Comparison of ENCODE assay signal across 16 cellular contexts in the genomic region with DNA sequence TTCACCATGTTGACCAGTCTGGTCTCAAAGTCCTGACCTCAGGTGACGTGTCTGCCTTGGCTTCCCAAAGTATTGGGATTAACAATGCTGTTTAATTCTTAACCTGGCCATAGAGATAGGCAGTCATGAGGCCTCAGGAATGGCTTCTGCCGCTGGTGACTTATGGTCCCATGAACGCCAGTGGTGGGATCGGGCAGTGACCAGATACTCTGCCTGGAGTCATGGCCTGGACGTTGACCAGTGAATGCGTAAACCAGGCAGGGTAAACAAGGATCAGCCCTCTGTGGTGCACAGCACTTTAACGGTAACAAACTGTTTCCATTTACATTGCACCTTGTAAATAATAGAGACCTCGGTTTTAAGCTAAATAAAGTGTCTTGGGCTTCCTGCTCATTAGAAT. TPM values are rescaled to one million over a fixed set of nuclear protein-coding genes. Genes with fewer than 3 reads are reported as not detected.
DNase-seq lines count a peak whose midpoint lies in the region; ATAC-seq, FAIRE-seq and TF ChIP-seq lines count a peak whose summit lies in the region.
"Had no signal": no experiment of that assay in that cellular context is flagged by ENCODE, and none has a peak within 500 bp of the region (broad histone marks: within the 10 kb centered on the region; RNA-seq: fewer than 3 reads in every experiment).

No MANE protein-coding gene starts in this region.

- H3K27me3 ChIP-seq in endodermal cell (ENCODE audit: control insufficient read depth, insufficient read depth, low read length, poor library complexity, severe bottlenecking): no peaks in the 10 kb centered on the region
- H3K27me3 ChIP-seq: SJCRH30, tibial nerve had no signal

- H3K36me3 ChIP-seq in endodermal cell (ENCODE audit: control insufficient read depth, insufficient read depth, low read length): peaks cover 19% of the 10 kb centered on the region
- H3K36me3 ChIP-seq: SJCRH30 had no signal

- no peak overlapping the region for H3K4me3 ChIP-seq in endodermal cell (ENCODE audit: low read length)
- H3K4me3 ChIP-seq: SJCRH30 had no signal

- H3K27ac Mint-ChIP-seq in endodermal cell: no peak overlapping the region
- H3K27ac Mint-ChIP-seq: activated T-helper 1 cell treated with anti-CD3 and anti-CD28 coated beads, Interleukin-12 subunit alpha, Interleukin-12 subunit beta, Interleukin-2, Interleukin-4 antibody, amounts not matched to agents 30 ng/mL and 10 ng/mL and 1 ng/mL, durations not matched to agents 14 hours and 24 hours and 36 hours; CD8-positive, alpha-beta T cell; WTC11 had no signal

- H3K9me3 Mint-ChIP-seq in endodermal cell: no peaks in the 10 kb centered on the region
- H3K9me3 Mint-ChIP-seq: activated T-helper 1 cell treated with anti-CD3 and anti-CD28 coated beads, Interleukin-12 subunit alpha, Interleukin-12 subunit beta, Interleukin-2, Interleukin-4 antibody, amounts not matched to agents 30 ng/mL and 10 ng/mL and 1 ng/mL, durations not matched to agents 14 hours and 24 hours and 36 hours; CD8-positive, alpha-beta T cell; naive thymus-derived CD8-positive, alpha-beta T cell; WTC11 had no signal

- TF ChIP-seq CTCF in endodermal cell (conservative IDR thresholded peaks at IDR 0.05): no peak
- TF ChIP-seq CTCF in D721Med (IDR thresholded peaks at IDR 0.05; ENCODE audit: insufficient read depth, missing control alignments): no peak

- H3K9me3 ChIP-seq in endodermal cell (ENCODE audit: control insufficient read depth, low read length): no peaks in the 10 kb centered on the region
- H3K9me3 ChIP-seq: SJCRH30, tibial nerve had no signal

- H3K9ac ChIP-seq in endodermal cell (ENCODE audit: extremely low read depth, low read length, poor library complexity, severe bottlenecking): no peak overlapping the region

- no peak for FAIRE-seq in GM12892 (lab: Jason Lieb, UNC)
- no peak for FAIRE-seq in D721Med (lab: Jason Lieb, UNC)
- FAIRE-seq: H54 had no signal

- H3K4me1 ChIP-seq in endodermal cell (ENCODE audit: control insufficient read depth, insufficient read depth, low read length): no peaks in the 10 kb centered on the region

- no peak for TF ChIP-seq POLR2A in GM12892 (IDR thresholded peaks at IDR 0.05; ENCODE audit: low read depth, low read length)

- H3K4me3 Mint-ChIP-seq in endodermal cell: no peak overlapping the region
- H3K4me3 Mint-ChIP-seq: activated T-helper 1 cell treated with anti-CD3 and anti-CD28 coated beads, Interleukin-12 subunit alpha, Interleukin-12 subunit beta, Interleukin-2, Interleukin-4 antibody, amounts not matched to agents 30 ng/mL and 10 ng/mL and 1 ng/mL, durations not matched to agents 14 hours and 24 hours and 36 hours had no signal

- no peaks in the 10 kb centered on the region for H3K4me1 Mint-ChIP-seq in endodermal cell

- H3K27ac ChIP-seq in endodermal cell (ENCODE audit: low read depth, low read length): no peak overlapping the region
- H3K27ac ChIP-seq: SJCRH30 had no signal

- no peaks in the 10 kb centered on the region for H3K27me3 Mint-ChIP-seq in endodermal cell (ENCODE audit: insufficient read depth)

- peaks cover 61% of the 10 kb centered on the region for H3K36me3 Mint-ChIP-seq in endodermal cell (ENCODE audit: low read depth)
- H3K36me3 Mint-ChIP-seq: CD8-positive, alpha-beta T cell; naive thymus-derived CD8-positive, alpha-beta T cell had no signal

- peak; percentile 48 for DNase-seq in endodermal cell
- no peak for DNase-seq in GM12892 (ENCODE audit: insufficient read length)
- DNase-seq in RKO (ENCODE audit: low spot score): no peak
- DNase-seq in D721Med (ENCODE audit: insufficient read length, low spot score): no peak
- DNase-seq: NCI-H1092 had no signal

- ATAC-seq in GM18511 (IDR thresholded peaks at IDR 0.05; ENCODE audit: unreplicated experiment) (peak; percentile 2), GM21515 (IDR thresholded peaks at IDR 0.05; ENCODE audit: unreplicated experiment) (peak; percentile 3), HG03378 (IDR thresholded peaks at IDR 0.05; ENCODE audit: unreplicated experiment) (peak; percentile 23), GM21390 (IDR thresholded peaks at IDR 0.05; ENCODE audit: unreplicated experiment) (no peak)

- WGBS in endodermal cell (ENCODE audit: insufficient coverage in 1 of 2, insufficient read length in 1 of 2), 2 experiments: 88 to 93% methylated on average over 7 to 8 of the region's 8 CpGs

RNA-seq across cellular contexts. Expression of a gene that starts 23.0 kb away (rescaled TPM):
- total RNA-seq in endodermal cell: 10 to 100 TPM; 53.1 to 75.4 TPM
- 18.3 TPM for polyA plus RNA-seq in endodermal cell (2013, experiment 1 of 2)
- polyA plus RNA-seq in endodermal cell (2013, experiment 2 of 2): 16.6 TPM
- 1.7 TPM for polyA plus RNA-seq in GM12892 (2012; ENCODE audit: missing spikeins)
- total RNA-seq: activated T-helper 1 cell treated with anti-CD3 and anti-CD28 coated beads, Interleukin-12 subunit alpha, Interleukin-12 subunit beta, Interleukin-2, Interleukin-4 antibody, amounts not matched to agents 30 ng/mL and 10 ng/mL and 1 ng/mL, durations not matched to agents 14 hours and 24 hours and 36 hours; CD8-positive, alpha-beta T cell; naive thymus-derived CD8-positive, alpha-beta T cell had no signal
